Comparison of ENCODE assay signal across 10 cellular contexts in the genomic region with DNA sequence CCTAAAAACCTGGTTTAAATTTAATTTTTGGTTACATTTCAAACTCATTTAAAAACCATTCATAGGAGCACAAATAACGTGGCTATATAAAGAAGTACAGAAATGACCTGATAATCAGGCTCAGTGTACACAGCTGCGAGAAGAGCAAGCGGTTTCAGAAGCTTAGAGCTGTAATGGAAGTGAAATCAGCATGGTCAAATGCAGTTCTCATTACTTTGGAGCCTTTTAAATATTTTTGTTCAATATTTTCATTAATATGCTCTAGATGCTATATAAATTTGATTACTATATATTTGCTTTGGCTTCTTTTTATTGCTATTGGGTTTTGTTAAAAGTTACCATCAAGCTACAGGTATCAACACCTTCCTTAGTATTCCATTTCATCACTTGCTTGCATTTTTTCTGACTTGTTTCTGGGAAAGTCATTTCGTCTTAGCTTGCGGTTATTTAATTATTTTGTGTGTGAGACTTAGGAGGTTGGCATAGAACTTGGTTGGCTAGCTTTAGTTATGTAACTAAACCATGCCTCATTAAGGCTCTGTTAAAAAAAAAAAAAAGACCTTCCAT. TPM values are rescaled to one million over a fixed set of nuclear protein-coding genes. Genes with fewer than 3 reads are reported as not detected.
DNase-seq lines count a peak whose midpoint lies in the region; ATAC-seq, FAIRE-seq and TF ChIP-seq lines count a peak whose summit lies in the region.
"Had no signal": no experiment of that assay in that cellular context is flagged by ENCODE, and none has a peak within 500 bp of the region (broad histone marks: within the 10 kb centered on the region; RNA-seq: fewer than 3 reads in every experiment).

No MANE protein-coding gene starts in this region.

- peaks cover 21% of the 10 kb centered on the region for H3K36me3 Mint-ChIP-seq in activated CD4-positive, alpha-beta T cell treated with anti-CD3 and anti-CD28 coated beads, Interleukin-2, amount 10 ng/mL, durations not matched to agents 7 days and 5 days (ENCODE audit: low read depth)

- no peak for FAIRE-seq in GM12891 (lab: Jason Lieb, UNC)

- ATAC-seq in GM19397 (IDR thresholded peaks at IDR 0.05; ENCODE audit: unreplicated experiment) (peak; percentile 79), HG02852 (IDR thresholded peaks at IDR 0.05; ENCODE audit: unreplicated experiment) (peak; percentile 87), HG03558 (IDR thresholded peaks at IDR 0.05; ENCODE audit: extremely low read depth, unreplicated experiment) (peak; percentile 67)
- no peak for ATAC-seq in activated CD4-positive, CD25-positive, alpha-beta regulatory T cell treated with anti-CD3 and anti-CD28 coated beads, Interleukin-2, amount 50 U/mL, for 24 hours

- TF ChIP-seq POLR2A in GM12891 (IDR thresholded peaks at IDR 0.05; ENCODE audit: low read depth, low read length) = no peak

- H3K4me3 Mint-ChIP-seq in activated CD4-positive, alpha-beta T cell treated with anti-CD3 and anti-CD28 coated beads, Interleukin-2, amount 10 ng/mL, durations not matched to agents 7 days and 5 days = no peak overlapping the region
- H3K4me3 Mint-ChIP-seq: immature natural killer cell had no signal

- no peak overlapping the region for H3K27ac Mint-ChIP-seq in activated CD4-positive, alpha-beta T cell treated with anti-CD3 and anti-CD28 coated beads, Interleukin-2, amount 10 ng/mL, durations not matched to agents 7 days and 5 days
- H3K27ac Mint-ChIP-seq: immature natural killer cell had no signal

- H3K27me3 Mint-ChIP-seq in activated CD4-positive, alpha-beta T cell treated with anti-CD3 and anti-CD28 coated beads, Interleukin-2, amount 10 ng/mL, durations not matched to agents 7 days and 5 days = no peaks in the 10 kb centered on the region

- POLR2A ChIA-PET in activated CD4-positive, alpha-beta T cell treated with anti-CD3 and anti-CD28 coated beads, Interleukin-2, amount 10 ng/mL, durations not matched to agents 7 days and 5 days (lab: Charles Lee) = no interaction called here

- CTCF ChIA-PET in activated CD4-positive, alpha-beta T cell treated with anti-CD3 and anti-CD28 coated beads, Interleukin-2, amount 10 ng/mL, durations not matched to agents 7 days and 5 days (lab: Charles Lee) = interaction anchor here (0.6 to 1.5 kb wide), 4 partner anchors 32 to 285 kb away, joined by 3 to 4 read pairs (median 3); no protein-coding TSS in a partner anchor

- H3K9me3 Mint-ChIP-seq in activated CD4-positive, alpha-beta T cell treated with anti-CD3 and anti-CD28 coated beads, Interleukin-2, amount 10 ng/mL, durations not matched to agents 7 days and 5 days = no peaks in the 10 kb centered on the region
- H3K9me3 Mint-ChIP-seq: immature natural killer cell had no signal

- peaks cover 3% of the 10 kb centered on the region for H3K4me1 Mint-ChIP-seq in activated CD4-positive, alpha-beta T cell treated with anti-CD3 and anti-CD28 coated beads, Interleukin-2, amount 10 ng/mL, durations not matched to agents 7 days and 5 days

- DNase-seq in GM12891 (ENCODE audit: insufficient read length, low spot score) (no peak), HUDEP-2 (lab: John Stamatoyannopoulos, UW; ENCODE audit: unreplicated experiment in 76 of 76) (no peak), NCI-H2227 treated with DMSO at 0.1 percent for 48 hours (lab: John Stamatoyannopoulos, UW) (no peak)
- DNase-seq in activated CD4-positive, alpha-beta T cell treated with anti-CD3 and anti-CD28 coated beads, Interleukin-2, amount 10 ng/mL, durations not matched to agents 7 days and 5 days = no peak
- DNase-seq: activated CD8-positive, alpha-beta memory T cell treated with anti-CD3 and anti-CD28 coated beads, Interleukin-2, amount 50 U/mL, for 48 hours; immature natural killer cell had no signal

TF ChIP-seq in GM12891, 5 proteins besides CTCF, POLR2A, EP300 and RAD21:
- TF ChIP-seq PAX5 (IDR thresholded peaks at IDR 0.05; ENCODE audit: insufficient read depth, low read length, severe bottlenecking) (no peak), POU2F2 (IDR thresholded peaks at IDR 0.05; ENCODE audit: low read depth, low read length) (no peak), SPI1 (IDR thresholded peaks at IDR 0.05; ENCODE audit: low read depth, low read length) (0 out of 2 replicates have a peak, but pooled peaks have one; percentile 19)

RNA-seq across cellular contexts. Expression of a gene that starts 58.7 kb away (rescaled TPM):
- polyA plus RNA-seq in GM12891 (2012; ENCODE audit: low read depth, missing spikeins) = 32.6 TPM
- total RNA-seq in activated CD4-positive, alpha-beta T cell treated with anti-CD3 and anti-CD28 coated beads, Interleukin-2, amount 10 ng/mL, durations not matched to agents 7 days and 5 days = 10 to 100 TPM; 31.1 to 38.9 TPM

Comparison
In these comparisons a context has a peak if more than half of its experiments do, and no peak if none do; other contexts are left out.
1. ATAC-seq: peak in GM19397 (single experiment), HG02852 (single experiment) and HG03558 (single experiment); none in activated CD4-positive, CD25-positive, alpha-beta regulatory T cell treated with anti-CD3 and anti-CD28 coated beads, Interleukin-2, amount 50 U/mL, for 24 hours (0 of 2).